In genomic region chr1:8360493-8361197, GRCh38 we compare ENCODE assay signal across 22 cellular contexts. TPM values are rescaled to one million over a fixed set of nuclear protein-coding genes. Genes with fewer than 3 reads are reported as not detected.
DNase-seq lines count a peak whose midpoint lies in the region; ATAC-seq and TF ChIP-seq lines count a peak whose summit lies in the region.
"Had no signal": no experiment of that assay in that cellular context is flagged by ENCODE, and none has a peak within 500 bp of the region (broad histone marks: within the 10 kb centered on the region; RNA-seq: fewer than 3 reads in every experiment).

No MANE protein-coding gene starts in this region.

- no peak overlapping the region for H3K27ac Mint-ChIP-seq in endodermal cell
- H3K27ac Mint-ChIP-seq: B cell; CD4-positive, CD25-positive, alpha-beta regulatory T cell had no signal

- peak overlapping the region; percentile 94 for H3K27ac ChIP-seq in left ventricle myocardium inferior (replicated peaks)
- H3K27ac ChIP-seq in endodermal cell (ENCODE audit: low read depth, low read length), result peak overlapping the region; percentile 17
- peak overlapping the region in 3 of 4 donors; percentile 24 to 74 (median 50) for H3K27ac ChIP-seq in sigmoid colon
- H3K27ac ChIP-seq in uterus, result peak overlapping the region in 1 of 2 donors; percentile 60
- H3K27ac ChIP-seq in caudate nucleus (ENCODE audit: low read depth, low read length), result no peak overlapping the region
- H3K27ac ChIP-seq: KMS-11 had no signal

- H3K4me1 Mint-ChIP-seq in endodermal cell, result no peaks in the 10 kb centered on the region

- no peak for TF ChIP-seq EP300 in sigmoid colon (IDR thresholded peaks at IDR 0.05)

- no peaks in the 10 kb centered on the region for H3K9me3 Mint-ChIP-seq in endodermal cell

- no peaks in the 10 kb centered on the region for H3K9me3 ChIP-seq in left ventricle myocardium inferior (replicated peaks)
- H3K9me3 ChIP-seq in endodermal cell (ENCODE audit: control insufficient read depth, low read length), result no peaks in the 10 kb centered on the region
- no peaks in the 10 kb centered on the region for H3K9me3 ChIP-seq in sigmoid colon
- no peaks in the 10 kb centered on the region for H3K9me3 ChIP-seq in uterus
- H3K9me3 ChIP-seq: HAP-1 had no signal

- H3K27me3 ChIP-seq in left ventricle myocardium inferior (ENCODE audit: low read depth) (no peaks in the 10 kb centered on the region), endodermal cell (ENCODE audit: control insufficient read depth, insufficient read depth, low read length, poor library complexity, severe bottlenecking) (no peaks in the 10 kb centered on the region), sigmoid colon (no peaks in the 10 kb centered on the region), uterus (no peaks in the 10 kb centered on the region)

- peaks cover 57% of the 10 kb centered on the region for H3K36me3 Mint-ChIP-seq in endodermal cell (ENCODE audit: low read depth)

- no peaks in the 10 kb centered on the region for H3K27me3 Mint-ChIP-seq in endodermal cell (ENCODE audit: insufficient read depth)
- H3K27me3 Mint-ChIP-seq: B cell; CD4-positive, CD25-positive, alpha-beta regulatory T cell had no signal

- 94 to 96% methylated on average over 7 to 26 of the region's 26 CpGs for WGBS in endodermal cell (ENCODE audit: insufficient coverage in 1 of 2, insufficient read length in 1 of 2), 2 experiments
- WGBS in sigmoid colon, 2 donors, result 91 to 92% methylated on average over 26 of the region's 26 CpGs

- H3K4me3 Mint-ChIP-seq in endodermal cell, result no peak overlapping the region
- H3K4me3 Mint-ChIP-seq: B cell; CD4-positive, CD25-positive, alpha-beta regulatory T cell had no signal

- ATAC-seq in Right ventricle myocardium inferior, result no peak

- H3K4me1 ChIP-seq in left ventricle myocardium inferior, result peaks cover 79% of the 10 kb centered on the region
- no peaks in the 10 kb centered on the region for H3K4me1 ChIP-seq in endodermal cell (ENCODE audit: control insufficient read depth, insufficient read depth, low read length)
- H3K4me1 ChIP-seq in sigmoid colon, result peaks cover 0 to 56% (median 49%) of the 10 kb centered on the region in 4 donors
- peaks cover 0 to 14% of the 10 kb centered on the region in 2 donors for H3K4me1 ChIP-seq in uterus
- H3K4me1 ChIP-seq: HAP-1 had no signal

- H3K36me3 ChIP-seq in left ventricle myocardium inferior (peaks cover 100% of the 10 kb centered on the region), endodermal cell (ENCODE audit: control insufficient read depth, insufficient read depth, low read length) (peaks cover 78% of the 10 kb centered on the region), sigmoid colon (peaks cover 58 to 90% (median 80%) of the 10 kb centered on the region in 4 donors), uterus (no peaks in the 10 kb centered on the region)

- TF ChIP-seq POLR2A in sigmoid colon (IDR thresholded peaks at IDR 0.05), result no peak
- TF ChIP-seq POLR2A in uterus (IDR thresholded peaks at IDR 0.05), result no peak

- no peak for DNase-seq in left ventricle myocardium inferior
- no peak for DNase-seq in Right ventricle myocardium inferior (ENCODE audit: missing footprints)
- no peak for DNase-seq in endodermal cell
- no peak for DNase-seq in sigmoid colon
- DNase-seq in uterus, result peak; percentile 16 to 31
- no peak for DNase-seq in UCSD-AML1 (lab: John Stamatoyannopoulos, UW; ENCODE audit: unreplicated experiment)
- DNase-seq in caudate nucleus (lab: John Stamatoyannopoulos, UW), result no peak
- DNase-seq in NCI-H146 treated with DMSO at 0.1 percent for 48 hours (lab: John Stamatoyannopoulos, UW; ENCODE audit: unreplicated experiment), result no peak
- DNase-seq: CD4-positive, CD25-positive, alpha-beta regulatory T cell; COR-L47; DMS153; GDM1; MV-4-11; NCI-H187; NCI-H2227 treated with DMSO at 0.1 percent for 48 hours; NCI-H510A treated with DMSO at 0.1 percent for 48 hours; NCI-H774; SHP77 had no signal

- H3K4me3 ChIP-seq in left ventricle myocardium inferior (no peak overlapping the region), endodermal cell (ENCODE audit: low read length) (no peak overlapping the region), sigmoid colon (no peak overlapping the region), uterus (no peak overlapping the region)
- H3K4me3 ChIP-seq: HAP-1 had no signal

- intact Hi-C loops in left ventricle myocardium inferior (cut with micrococcal nuclease), result no loop called here
- intact Hi-C loops in Right ventricle myocardium inferior (cut with DNase I), result no loop called here
- intact Hi-C loops in sigmoid colon (cut with DNase I), result no loop called here
- intact Hi-C loops in uterus (cut with DNase I; ENCODE audit: low total_unique reads), result no loop called here

- TF ChIP-seq CTCF in left ventricle myocardium inferior (IDR thresholded peaks at IDR 0.05; ENCODE audit: borderline replicate concordance), result no peak
- no peak for TF ChIP-seq CTCF in endodermal cell (conservative IDR thresholded peaks at IDR 0.05)
- TF ChIP-seq CTCF in sigmoid colon (IDR thresholded peaks at IDR 0.05), result no peak
- no peak for TF ChIP-seq CTCF in uterus (IDR thresholded peaks at IDR 0.05)

- H3K9ac ChIP-seq in endodermal cell (ENCODE audit: extremely low read depth, low read length, poor library complexity, severe bottlenecking), result no peak overlapping the region
- H3K9ac ChIP-seq: KMS-11 had no signal

RNA-seq across cellular contexts. Expression of gene SLC45A1, which starts 42.7 kb away (rescaled TPM):
- total RNA-seq in left ventricle myocardium inferior (1.8 TPM), Right ventricle myocardium inferior (2.5 TPM), endodermal cell (under 1 TPM in 1 of 2 donors, not detected in 1; 0.42 TPM), sigmoid colon (1 to 10 TPM; 1.4 to 6.5 (median 4.3) TPM), uterus (10 to 100 TPM in 2 of 4 donors, 1 to 10 TPM in 1, under 1 TPM in 1; 0.51 to 13.8 (median 7.4) TPM)
- 2.4 TPM for polyA plus RNA-seq in endodermal cell (2013, experiment 1 of 2)
- polyA plus RNA-seq in endodermal cell (2013, experiment 2 of 2), result 2.3 TPM
- 1 to 10 TPM in 1 of 3 donors, not detected in 2; 1.5 TPM for polyA plus RNA-seq in sigmoid colon
- total RNA-seq: OCI-LY7 had no signal

Comparison
In these comparisons a context has a peak if more than half of its experiments do, and no peak if none do; other contexts are left out.
1. DNase-seq: peak in uterus (2 of 2); none in left ventricle myocardium inferior (single experiment), Right ventricle myocardium inferior (single experiment), endodermal cell (single experiment), sigmoid colon (single experiment), UCSD-AML1 (single experiment), caudate nucleus (0 of 61) and NCI-H146 treated with DMSO at 0.1 percent for 48 hours (single experiment).